ENCODE assay signal across 19 cellular contexts in the genomic region with DNA sequence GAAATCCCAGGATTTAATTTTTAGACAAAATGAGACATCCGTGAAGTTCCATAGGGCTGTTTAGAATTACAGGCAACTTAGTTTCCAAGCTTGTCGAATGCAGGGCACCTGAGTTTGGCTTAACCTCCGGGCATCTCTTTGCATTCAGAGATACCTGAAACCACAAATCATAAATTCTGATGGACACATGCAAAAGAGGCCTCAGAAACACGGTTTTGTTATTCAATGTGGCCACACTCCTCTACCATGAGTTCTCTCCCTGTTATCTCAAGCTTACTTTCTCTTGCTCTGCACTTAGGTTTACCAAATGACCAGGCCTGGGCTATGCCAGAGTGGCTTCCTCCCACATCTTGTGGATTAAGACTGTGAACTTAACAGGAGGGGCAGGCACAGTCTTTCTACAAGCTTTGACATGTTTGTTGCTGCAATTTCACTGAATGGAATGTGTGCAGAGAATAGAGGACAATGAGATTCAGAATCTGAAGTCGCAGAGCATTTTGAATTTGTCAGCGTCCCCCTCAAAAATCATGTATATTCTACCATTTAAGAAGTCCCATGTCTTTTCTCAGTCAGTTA.
DNase-seq lines count a peak whose midpoint lies in the region; ATAC-seq, FAIRE-seq and TF ChIP-seq lines count a peak whose summit lies in the region.
"Had no signal": no experiment of that assay in that cellular context is flagged by ENCODE, and none has a peak within 500 bp of the region (broad histone marks: within the 10 kb centered on the region; RNA-seq: fewer than 3 reads in every experiment).

No MANE protein-coding gene starts in this region.

- ATAC-seq in A549 = no peak
- ATAC-seq in HG02798 (IDR thresholded peaks at IDR 0.05; ENCODE audit: poor library complexity, unreplicated experiment) = no peak
- ATAC-seq: effector memory CD8-positive, alpha-beta T cell; K562; lower lobe of right lung had no signal

- no peaks in the 10 kb centered on the region for H3K27me3 ChIP-seq in GM23248 (replicated peaks; ENCODE audit: insufficient read depth)
- H3K27me3 ChIP-seq in stomach = no peaks in the 10 kb centered on the region
- H3K27me3 ChIP-seq in SK-N-SH (ENCODE audit: insufficient read depth) = no peaks in the 10 kb centered on the region; the same call in 1 of the 2 replicates
- H3K27me3 ChIP-seq: SJSA1, uterus had no signal

- H3F3A ChIP-seq in GM23248 (ENCODE audit: insufficient read depth) (peaks cover 16% of the 10 kb centered on the region), SK-N-SH (replicated peaks; ENCODE audit: insufficient read depth) (no peaks in the 10 kb centered on the region)

- intact Hi-C loops in activated CD4-positive, alpha-beta memory T cell treated with anti-CD3 and anti-CD28 coated beads for 36 hours (cut with micrococcal nuclease) = loop anchor here (5.0 kb wide), 1 partner anchor 253 kb away; no protein-coding TSS in a partner anchor
- intact Hi-C loops in stomach (cut with DNase I; ENCODE audit: low total_unique reads) = no loop called here

- H3K79me2 ChIP-seq in GM23248 (ENCODE audit: insufficient read depth) (no peaks in the 10 kb centered on the region), SK-N-SH (ENCODE audit: insufficient read depth) (no peaks in the 10 kb centered on the region)

- peak overlapping the region; percentile 80 for H3K27ac Mint-ChIP-seq in activated CD4-positive, alpha-beta memory T cell treated with anti-CD3 and anti-CD28 coated beads for 36 hours
- H3K27ac Mint-ChIP-seq: activated naive CD8-positive, alpha-beta T cell; effector memory CD8-positive, alpha-beta T cell; HFFc6 had no signal

- no peak overlapping the region for H3K4me3 ChIP-seq in A549
- H3K4me3 ChIP-seq in GM23248 = no peak overlapping the region
- H3K4me3 ChIP-seq in stomach = no peak overlapping the region
- no peak overlapping the region for H3K4me3 ChIP-seq in SK-N-SH (ENCODE audit: low read depth in 2 of 2, low read length in 1 of 2)
- H3K4me3 ChIP-seq: K562, lower lobe of right lung, SJSA1, uterus had no signal

- H2AFZ ChIP-seq in GM23248 (no peak overlapping the region), SK-N-SH (ENCODE audit: low read depth) (no peak overlapping the region)

- H3K9ac ChIP-seq in GM23248 = no peak overlapping the region
- H3K9ac ChIP-seq in SK-N-SH = no peak overlapping the region

- TF ChIP-seq CTCF in A549 (IDR thresholded peaks at IDR 0.05) = no peak
- TF ChIP-seq CTCF in stomach (IDR thresholded peaks at IDR 0.05) = no peak
- no peak for TF ChIP-seq CTCF in SK-N-SH (IDR thresholded peaks at IDR 0.05)

- in situ Hi-C loops in GM23248 (cut with MboI) = no loop called here

- H3K9me2 ChIP-seq in GM23248 (ENCODE audit: insufficient read depth) (0 out of 2 replicates have a peak, but pooled peaks cover 4% of the 10 kb centered on the region), SK-N-SH (no peaks in the 10 kb centered on the region)

- H3K4me2 ChIP-seq in A549 (no peak overlapping the region), GM23248 (ENCODE audit: unreplicated experiment) (no peak overlapping the region), SK-N-SH (no peak overlapping the region)

- H3K36me3 ChIP-seq in GM23248 (ENCODE audit: low read depth) (no peaks in the 10 kb centered on the region), stomach (no peaks in the 10 kb centered on the region), SK-N-SH (replicated peaks in 1 of 2; ENCODE audit: control insufficient read depth in 1 of 2, insufficient read depth in 2 of 2, low read length in 1 of 2) (no peaks in the 10 kb centered on the region)
- H3K36me3 ChIP-seq: lower lobe of right lung, SJSA1, uterus had no signal

- FAIRE-seq in A549 (lab: Jason Lieb, UNC) (no peak), GM12892 (lab: Jason Lieb, UNC) (peak; percentile 92)
- FAIRE-seq: K562 had no signal

- H3K4me1 ChIP-seq in A549 (peaks cover 23% of the 10 kb centered on the region), GM23248 (ENCODE audit: insufficient read depth) (peaks cover 13% of the 10 kb centered on the region), stomach (peaks cover 0 to 16% (median 7%) of the 10 kb centered on the region in 4 donors), SK-N-SH (ENCODE audit: control insufficient read depth in 1 of 2, insufficient read depth in 2 of 2, low read depth in 1 of 2, low read length in 1 of 2) (peaks cover 0 to 8% of the 10 kb centered on the region in 2 experiments; a peak in 1 of 4 replicates)
- H3K4me1 ChIP-seq: lower lobe of right lung, uterus had no signal

- DNase-seq in A549 (ENCODE audit: low read depth in 1 of 2, low spot score in 1 of 2) (no peak), GM12892 (ENCODE audit: insufficient read length) (no peak), left kidney (ENCODE audit: low read depth, low spot score) (peak; percentile 25), GM23248 (no peak), stomach (no peak), SK-N-SH (no peak)
- no peak for DNase-seq in activated CD4-positive, alpha-beta memory T cell treated with anti-CD3 and anti-CD28 coated beads for 36 hours
- DNase-seq: Calu3; central memory CD4-positive, alpha-beta T cell; effector memory CD8-positive, alpha-beta T cell; foreskin melanocyte; HFFc6; lower lobe of right lung; NCI-H2227 treated with DMSO at 0.1 percent for 48 hours; uterus had no signal

- peak overlapping the region; percentile 66 for H3K4me3 Mint-ChIP-seq in activated CD4-positive, alpha-beta memory T cell treated with anti-CD3 and anti-CD28 coated beads for 36 hours
- H3K4me3 Mint-ChIP-seq: activated naive CD8-positive, alpha-beta T cell; effector memory CD8-positive, alpha-beta T cell; HFFc6 had no signal

- peak overlapping the region; percentile 43 to 64 for H3K27ac ChIP-seq in A549
- no peak overlapping the region for H3K27ac ChIP-seq in GM23248
- no peak overlapping the region for H3K27ac ChIP-seq in stomach
- H3K27ac ChIP-seq in SK-N-SH (ENCODE audit: low read depth in 2 of 2, low read length in 1 of 2) = no peak overlapping the region
- H3K27ac ChIP-seq: lower lobe of right lung, SJSA1, uterus had no signal

- H3K4me1 Mint-ChIP-seq in activated CD4-positive, alpha-beta memory T cell treated with anti-CD3 and anti-CD28 coated beads for 36 hours (ENCODE audit: low read depth) = peaks cover 42% of the 10 kb centered on the region

- POLR2A ChIA-PET in A549 (lab: Yijun Ruan, JAX) = no interaction called here
- POLR2A ChIA-PET in activated CD4-positive, alpha-beta memory T cell treated with anti-CD3 and anti-CD28 coated beads for 36 hours (lab: Charles Lee) = interaction anchor here (3.6 to 4.0 kb wide), 2 partner anchors 15 to 21 kb away, joined by 17 to 27 read pairs; no protein-coding TSS in a partner anchor
- POLR2A ChIA-PET in SK-N-SH (lab: Yijun Ruan, JAX) = no interaction called here

- H4K20me1 ChIP-seq in GM23248 (ENCODE audit: insufficient read depth) (no peaks in the 10 kb centered on the region), SK-N-SH (ENCODE audit: insufficient read depth) (no peaks in the 10 kb centered on the region)

- H3K27me3 Mint-ChIP-seq in activated CD4-positive, alpha-beta memory T cell treated with anti-CD3 and anti-CD28 coated beads for 36 hours = no peaks in the 10 kb centered on the region
- H3K27me3 Mint-ChIP-seq: activated naive CD8-positive, alpha-beta T cell; effector memory CD8-positive, alpha-beta T cell had no signal

- WGBS in A549 (ENCODE audit: missing lambda C conversion rate) = 76% methylated on average over 6 of the region's 6 CpGs
- 92 to 95% methylated on average over 6 of the region's 6 CpGs for WGBS in GM23248 (ENCODE audit: low coverage in 1 of 2, low lambda C conversion rate in 2 of 2, missing lambda C conversion rate in 2 of 2), 2 experiments
- WGBS in stomach, 5 donors = 60 to 81% (median 69%) methylated on average over 6 of the region's 6 CpGs
- WGBS in SK-N-SH (ENCODE audit: low lambda C conversion rate) = 13% methylated on average over 6 of the region's 6 CpGs

- no peaks in the 10 kb centered on the region for H3K9me3 Mint-ChIP-seq in activated CD4-positive, alpha-beta memory T cell treated with anti-CD3 and anti-CD28 coated beads for 36 hours
- H3K9me3 Mint-ChIP-seq: effector memory CD8-positive, alpha-beta T cell; HFFc6 had no signal

- TF ChIP-seq EP300 in A549 (IDR thresholded peaks at IDR 0.05) (no peak), stomach (IDR thresholded peaks at IDR 0.05) (no peak), SK-N-SH (IDR thresholded peaks at IDR 0.05; ENCODE audit: borderline replicate concordance in 1 of 2, low read depth in 1 of 2, low read length in 1 of 2) (no peak)

- H3K36me3 Mint-ChIP-seq in activated CD4-positive, alpha-beta memory T cell treated with anti-CD3 and anti-CD28 coated beads for 36 hours = peaks cover 12% of the 10 kb centered on the region
- H3K36me3 Mint-ChIP-seq: activated naive CD8-positive, alpha-beta T cell had no signal

- H3K9me3 ChIP-seq in A549 (no peaks in the 10 kb centered on the region), GM23248 (ENCODE audit: low read depth) (no peaks in the 10 kb centered on the region), stomach (no peaks in the 10 kb centered on the region), SK-N-SH (no peaks in the 10 kb centered on the region)
- H3K9me3 ChIP-seq: lower lobe of right lung, SJSA1, uterus had no signal

- TF ChIP-seq RAD21 in A549 (conservative IDR thresholded peaks at IDR 0.05 in 1 of 2, IDR thresholded peaks at IDR 0.05 in 1 of 2) (no peak), SK-N-SH (IDR thresholded peaks at IDR 0.05; ENCODE audit: low read length) (no peak)

- CTCF ChIA-PET in A549 (lab: Yijun Ruan, JAX) (interaction anchor here (0.6 to 1.6 kb wide), 3 partner anchors 37 to 463 kb away, joined by 3 read pairs; no protein-coding TSS in a partner anchor), SK-N-SH (lab: Yijun Ruan, JAX) (no interaction called here)
- CTCF ChIA-PET in activated CD4-positive, alpha-beta memory T cell treated with anti-CD3 and anti-CD28 coated beads for 36 hours (lab: Charles Lee) = interaction anchor here (1.0 to 2.1 kb wide), 3 partner anchors 14 to 37 kb away, joined by 3 to 5 read pairs (median 3); no protein-coding TSS in a partner anchor

- TF ChIP-seq POLR2A in A549 (IDR thresholded peaks at IDR 0.05; ENCODE audit: low read length) (no peak), GM12892 (IDR thresholded peaks at IDR 0.05; ENCODE audit: low read depth, low read length) (peak; percentile 53; the same call in 1 of the 2 replicates), stomach (IDR thresholded peaks at IDR 0.05) (no peak)

TF ChIP-seq in A549, 52 proteins besides CTCF, POLR2A, EP300 and RAD21 (continues in another document):
- TF ChIP-seq JUNB (IDR thresholded peaks at IDR 0.05) (no peak), CEBPB (IDR thresholded peaks at IDR 0.05) (no peak), JUN (IDR thresholded peaks at IDR 0.05) (no peak), EHMT2 (IDR thresholded peaks at IDR 0.05; ENCODE audit: low read depth) (no peak), ZNF302 (CRISPR knock-in tag; IDR thresholded peaks at IDR 0.05) (no peak)

TF ChIP-seq in SK-N-SH, 30 proteins besides CTCF, POLR2A, EP300 and RAD21 (continues in another document):
- no peak for TF ChIP-seq RFX5 (IDR thresholded peaks at IDR 0.05; ENCODE audit: low read length)

Comparison
In these comparisons a context has a peak if more than half of its experiments do, and no peak if none do; other contexts are left out.
1. H3K27ac ChIP-seq: peak in A549 (2 of 2); none in GM23248 (single experiment), stomach (0 of 5) and SK-N-SH (0 of 2).